Comparison of ENCODE assay signal across 23 cellular contexts in genomic region chr9:10095208-10095607, GRCh38.
"Had no signal": no experiment of that assay in that cellular context is flagged by ENCODE, and none has a peak within 500 bp of the region (broad histone marks: within the 10 kb centered on the region; RNA-seq: fewer than 3 reads in every experiment).

No MANE protein-coding gene starts in this region.

- H3K4me1 ChIP-seq: colonic mucosa, esophagus muscularis mucosa, esophagus squamous epithelium, gastrocnemius medialis, gastroesophageal sphincter, heart left ventricle, heart right ventricle had no signal

- H3K36me3 ChIP-seq: colonic mucosa, esophagus muscularis mucosa, esophagus squamous epithelium, gastrocnemius medialis, gastroesophageal sphincter, heart left ventricle, heart right ventricle had no signal

- ATAC-seq: effector memory CD8-positive, alpha-beta T cell; esophagus mucosa; gastrocnemius medialis; gastroesophageal sphincter; heart left ventricle; heart right ventricle had no signal

- H3K9me3 ChIP-seq: colonic mucosa, esophagus muscularis mucosa, esophagus squamous epithelium, gastrocnemius medialis, gastroesophageal sphincter had no signal

- H3K27ac ChIP-seq: colonic mucosa, coronary artery, dorsolateral prefrontal cortex, epithelial cell of prostate, esophagus muscularis mucosa, esophagus squamous epithelium, gastrocnemius medialis, gastroesophageal sphincter, heart left ventricle, heart right ventricle had no signal

- H3K27me3 ChIP-seq: colonic mucosa, dorsolateral prefrontal cortex, esophagus muscularis mucosa, esophagus squamous epithelium, gastrocnemius medialis, gastroesophageal sphincter, heart left ventricle, heart right ventricle had no signal

- DNase-seq: colonic mucosa; cortex of kidney; dermis blood vessel endothelial cell; dorsolateral prefrontal cortex; effector CD4-positive, alpha-beta T cell; effector CD8-positive, alpha-beta T cell; effector memory CD4-positive, alpha-beta T cell; effector memory CD8-positive, alpha-beta T cell; endodermal cell; erythroblast; esophagus squamous epithelium; foreskin fibroblast; foreskin melanocyte; gastrocnemius medialis; glutamatergic neuron; head of caudate nucleus; heart left ventricle; heart right ventricle had no signal

- H3K4me3 ChIP-seq: colonic mucosa, coronary artery, dorsolateral prefrontal cortex, esophagus muscularis mucosa, esophagus squamous epithelium, gastrocnemius medialis, gastroesophageal sphincter, heart left ventricle, heart right ventricle had no signal
